8 cellular contexts compared by ENCODE assay signal in genomic region chr11:116931206-116931953, GRCh38.
DNase-seq lines count a peak whose midpoint lies in the region; ATAC-seq and TF ChIP-seq lines count a peak whose summit lies in the region.

No MANE protein-coding gene starts in this region.

- no peak overlapping the region for H3K27ac ChIP-seq in WERI-Rb-1

- peak overlapping the region; percentile 79 for H3K4me3 Mint-ChIP-seq in natural killer cell

- no peaks in the 10 kb centered on the region for H3K27me3 Mint-ChIP-seq in natural killer cell (ENCODE audit: low read depth in 2 of 2)

- H3K4me3 ChIP-seq in cardiac fibroblast (replicated peaks in 1 of 2; ENCODE audit: low read depth in 2 of 2, low read length in 2 of 2): no peak overlapping the region
- H3K4me3 ChIP-seq in WERI-Rb-1 (ENCODE audit: low read depth, low read length): no peak overlapping the region

- peaks cover 9% of the 10 kb centered on the region for H3K36me3 Mint-ChIP-seq in natural killer cell

- peaks cover 70 to 74% of the 10 kb centered on the region in 2 donors for H3K4me1 Mint-ChIP-seq in natural killer cell

- ATAC-seq in natural killer cell: peak; percentile 22 to 58 (median 35)

- DNase-seq in Daoy (ENCODE audit: low read depth): peak; percentile 27
- peak; percentile 62 for DNase-seq in NCI-H226
- DNase-seq in cardiac fibroblast (ENCODE audit: low read depth in 2 of 2): peak; percentile 50 to 65
- DNase-seq in natural killer cell: no peak
- no peak for DNase-seq in NCI-H1694 treated with DMSO at 0.1 percent for 48 hours (lab: John Stamatoyannopoulos, UW)
- DNase-seq in NCI-H510A treated with DMSO at 0.1 percent for 48 hours (lab: John Stamatoyannopoulos, UW): no peak
- DNase-seq in WERI-Rb-1: no peak
- no peak for DNase-seq in dedifferentiated amniotic fluid mesenchymal stem cell (ENCODE audit: extremely low spot score)

- peaks cover 0 to 2% of the 10 kb centered on the region in 2 donors for H3K9me3 Mint-ChIP-seq in natural killer cell

- peak overlapping the region; percentile 85 to 91 for H3K27ac Mint-ChIP-seq in natural killer cell

- H3K9me3 ChIP-seq in WERI-Rb-1 (ENCODE audit: severe bottlenecking): no peaks in the 10 kb centered on the region

- no peak for TF ChIP-seq CTCF in cardiac fibroblast (IDR thresholded peaks at IDR 0.05; ENCODE audit: low read depth, low read length)
- TF ChIP-seq CTCF in natural killer cell (IDR thresholded peaks at IDR 0.05): no peak
- TF ChIP-seq CTCF in WERI-Rb-1 (IDR thresholded peaks at IDR 0.05; ENCODE audit: low read depth, low read length): no peak

- intact Hi-C loops in natural killer cell (cut with micrococcal nuclease): loop anchor here (2.0 kb wide), 1 partner anchor 165 kb away; no protein-coding TSS in a partner anchor

- H3K36me3 ChIP-seq in WERI-Rb-1: 0 out of 2 replicates have a peak, but pooled peaks cover 3% of the 10 kb centered on the region

- H3K27me3 ChIP-seq in WERI-Rb-1 (ENCODE audit: insufficient read depth, low read depth, severe bottlenecking): no peaks in the 10 kb centered on the region

Comparison
In these comparisons a context has a peak if more than half of its experiments do, and no peak if none do; other contexts are left out.
1. DNase-seq: peak in Daoy (single experiment), NCI-H226 (single experiment) and cardiac fibroblast (2 of 2); none in natural killer cell (single experiment), NCI-H1694 treated with DMSO at 0.1 percent for 48 hours (single experiment), NCI-H510A treated with DMSO at 0.1 percent for 48 hours (single experiment), WERI-Rb-1 (single experiment) and dedifferentiated amniotic fluid mesenchymal stem cell (single experiment).